Comparison of ENCODE assay signal across 10 cellular contexts in genomic region chr12:32217354-32218310, GRCh38.
DNase-seq lines count a peak whose midpoint lies in the region; ATAC-seq, FAIRE-seq and TF ChIP-seq lines count a peak whose summit lies in the region.
"Had no signal": no experiment of that assay in that cellular context is flagged by ENCODE, and none has a peak within 500 bp of the region (broad histone marks: within the 10 kb centered on the region; RNA-seq: fewer than 3 reads in every experiment).

No MANE protein-coding gene starts in this region.

- DNase-seq in EL (peak; percentile 94), NCI-H1694 (lab: John Stamatoyannopoulos, UW) (peak; percentile 94), bronchial epithelial cell (ENCODE audit: low read depth) (peak; percentile 68), neuronal stem cell (ENCODE audit: low spot score) (no peak), glutamatergic neuron (no peak)
- no peak for DNase-seq in stimulated activated naive CD4-positive, alpha-beta T cell (lab: John Stamatoyannopoulos, UW)
- DNase-seq: activated T-cell treated with anti-CD3 and anti-CD28 coated beads, Interleukin-2, amount 50 U/mL, for 1 hour; stimulated activated CD4-positive, alpha-beta T cell treated with anti-CD3 and anti-CD28 coated beads, Interleukin-4, amount 100 ng/mL, for 1 hour had no signal

- no peak overlapping the region for H3K27ac Mint-ChIP-seq in glutamatergic neuron (ENCODE audit: unreplicated experiment)

- no peak overlapping the region for H2BK5ac ChIP-seq in neuronal stem cell (ENCODE audit: low read length)

- peaks cover 5% of the 10 kb centered on the region for H3K27me3 Mint-ChIP-seq in glutamatergic neuron (ENCODE audit: unreplicated experiment)

- peaks cover 30% of the 10 kb centered on the region for H3K4me1 Mint-ChIP-seq in glutamatergic neuron (ENCODE audit: low read depth, unreplicated experiment)

- peaks cover 5% of the 10 kb centered on the region for H3K36me3 Mint-ChIP-seq in glutamatergic neuron (ENCODE audit: unreplicated experiment)

- no peaks in the 10 kb centered on the region for H3K27me3 ChIP-seq in bronchial epithelial cell (ENCODE audit: control insufficient read depth, insufficient read depth, low read length)
- no peaks in the 10 kb centered on the region for H3K27me3 ChIP-seq in neuronal stem cell (ENCODE audit: control insufficient read depth in 3 of 3, insufficient read depth in 3 of 3, low read depth in 1 of 3, low read length in 3 of 3)

- TF ChIP-seq CTCF in bronchial epithelial cell (IDR thresholded peaks at IDR 0.05; ENCODE audit: insufficient read depth, low read length, severe bottlenecking) (no peak), glutamatergic neuron (IDR thresholded peaks at IDR 0.05; ENCODE audit: partially characterized antibody, unreplicated experiment) (no peak)

- H3K9me3 ChIP-seq in neuronal stem cell (replicated peaks in 1 of 2; ENCODE audit: control insufficient read depth in 2 of 2, insufficient read depth in 1 of 2, low read depth in 1 of 2, low read length in 2 of 2), result peaks cover 0 to 8% of the 10 kb centered on the region in 2 donors

- no peak overlapping the region for H4K91ac ChIP-seq in neuronal stem cell (ENCODE audit: low read depth, low read length, poor library complexity)

- WGBS in neuronal stem cell (ENCODE audit: extremely low coverage in 2 of 2, insufficient read length in 2 of 2, insufficient replicate concordance in 1 of 2), 2 donors, result no CpG with 5 or more reads among the region's 10 CpGs

- H3K14ac ChIP-seq in neuronal stem cell (ENCODE audit: low read length), result no peak overlapping the region

- FAIRE-seq in bronchial epithelial cell (lab: Jason Lieb, UNC), result no peak

- peaks cover 14% of the 10 kb centered on the region for H3K9me3 Mint-ChIP-seq in glutamatergic neuron (ENCODE audit: unreplicated experiment)

- H2AK5ac ChIP-seq in neuronal stem cell (ENCODE audit: low read depth, low read length), result no peak overlapping the region

- H3K27ac ChIP-seq in neuronal stem cell (replicated peaks; ENCODE audit: low read length), result no peak overlapping the region

- no peak overlapping the region for H3K9ac ChIP-seq in neuronal stem cell (ENCODE audit: low read depth, low read length, poor library complexity)

- H4K8ac ChIP-seq in neuronal stem cell (ENCODE audit: low read depth, low read length), result no peak overlapping the region

- no peak overlapping the region for H2BK12ac ChIP-seq in neuronal stem cell (ENCODE audit: low read length)

- H2BK15ac ChIP-seq in neuronal stem cell (ENCODE audit: low read length), result no peak overlapping the region

- H2AFZ ChIP-seq in neuronal stem cell (ENCODE audit: low read length), result no peak overlapping the region

- no peak overlapping the region for H3K4ac ChIP-seq in neuronal stem cell (ENCODE audit: low read length)

- H3K4me3 Mint-ChIP-seq in glutamatergic neuron (ENCODE audit: unreplicated experiment), result no peak overlapping the region

- H3K18ac ChIP-seq in neuronal stem cell (ENCODE audit: low read length), result peak overlapping the region; percentile 0

- H3K4me1 ChIP-seq in neuronal stem cell (ENCODE audit: control insufficient read depth in 2 of 2, insufficient read depth in 1 of 2, low read depth in 1 of 2, low read length in 2 of 2), result peaks cover 0 to 3% of the 10 kb centered on the region in 2 donors

- ATAC-seq in GM21619 (IDR thresholded peaks at IDR 0.05; ENCODE audit: unreplicated experiment) (no peak), HG03039 (IDR thresholded peaks at IDR 0.05; ENCODE audit: unreplicated experiment) (no peak)

- no peak overlapping the region for H3K4me3 ChIP-seq in bronchial epithelial cell (ENCODE audit: low read depth, low read length)
- peak overlapping the region in 1 of 2 donors; percentile 15 for H3K4me3 ChIP-seq in neuronal stem cell (ENCODE audit: low read length in 2 of 2)

- no peaks in the 10 kb centered on the region for H3K79me1 ChIP-seq in neuronal stem cell (ENCODE audit: low read depth, low read length)

- H2BK120ac ChIP-seq in neuronal stem cell (ENCODE audit: low read depth, low read length), result no peak overlapping the region

- H3K23ac ChIP-seq in neuronal stem cell (ENCODE audit: low read depth, low read length, poor library complexity), result no peak overlapping the region

- no peak overlapping the region for H3K4me2 ChIP-seq in neuronal stem cell (ENCODE audit: insufficient read depth, low read length, poor library complexity, severe bottlenecking)

- H3K36me3 ChIP-seq in bronchial epithelial cell (ENCODE audit: control insufficient read depth, insufficient read depth, low read length), result no peaks in the 10 kb centered on the region
- H3K36me3 ChIP-seq in neuronal stem cell (replicated peaks in 1 of 2; ENCODE audit: control insufficient read depth in 2 of 2, insufficient read depth in 2 of 2, low read length in 2 of 2), result peaks cover 10 to 28% of the 10 kb centered on the region in 2 donors

Comparison
In these comparisons a context has a peak if more than half of its experiments do, and no peak if none do; other contexts are left out.
1. DNase-seq: peak in EL (single experiment), NCI-H1694 (single experiment) and bronchial epithelial cell (single experiment); none in neuronal stem cell (single experiment), stimulated activated naive CD4-positive, alpha-beta T cell (0 of 6) and glutamatergic neuron (single experiment).